17 cellular contexts compared by ENCODE assay signal in genomic region chr1:204278973-204279372, GRCh38.
"Had no signal": no experiment of that assay in that cellular context is flagged by ENCODE, and none has a peak within 500 bp of the region (broad histone marks: within the 10 kb centered on the region; RNA-seq: fewer than 3 reads in every experiment).

No MANE protein-coding gene starts in this region.

- H3K9me3 ChIP-seq: heart left ventricle, left lung, pancreas, tibial artery had no signal

- H3K4me1 Mint-ChIP-seq: activated CD4-positive, alpha-beta T cell treated with anti-CD3 and anti-CD28 coated beads, Interleukin-2, amount 10 ng/mL, durations not matched to agents 7 days and 5 days; activated T-helper 17 cell treated with anti-CD3 and anti-CD28 coated beads, Interleukin-2, amount 50 U/mL, for 72 hours; memory B cell; T-cell had no signal

- DNase-seq: activated CD4-positive, alpha-beta T cell treated with anti-CD3 and anti-CD28 coated beads, Interleukin-2, amount 10 ng/mL, durations not matched to agents 7 days and 5 days; activated CD4-positive, CD25-positive, alpha-beta regulatory T cell; activated naive CD4-positive, alpha-beta T cell treated with anti-CD3 and anti-CD28 coated beads for 36 hours; activated T-cell treated with anti-CD3 and anti-CD28 coated beads for 4 hours; central memory CD4-positive, alpha-beta T cell; effector CD8-positive, alpha-beta T cell; heart left ventricle; islet precursor cell; left lung; pancreas; retina; T-cell; tibial artery had no signal

- H3K27ac Mint-ChIP-seq: activated CD4-positive, alpha-beta T cell treated with anti-CD3 and anti-CD28 coated beads, Interleukin-2, amount 10 ng/mL, durations not matched to agents 7 days and 5 days; activated naive CD4-positive, alpha-beta T cell treated with anti-CD3 and anti-CD28 coated beads for 36 hours; activated T-helper 17 cell treated with anti-CD3 and anti-CD28 coated beads, Interleukin-2, amount 50 U/mL, for 72 hours; memory B cell; T-cell had no signal

- H3K36me3 ChIP-seq: left lung, pancreas had no signal

- H3K27ac ChIP-seq: coronary artery, heart left ventricle, left lung, skin epidermis, tibial artery had no signal

- H3K36me3 Mint-ChIP-seq: memory B cell, T-cell had no signal

- ATAC-seq: activated T-helper 17 cell treated with anti-CD3 and anti-CD28 coated beads, Interleukin-2, amount 50 U/mL, for 72 hours; heart left ventricle; left lung; T-cell had no signal

- H3K4me3 ChIP-seq: coronary artery, heart left ventricle, left lung, pancreas, skin epidermis, tibial artery had no signal

- H3K4me3 Mint-ChIP-seq: activated CD4-positive, alpha-beta T cell treated with anti-CD3 and anti-CD28 coated beads, Interleukin-2, amount 10 ng/mL, durations not matched to agents 7 days and 5 days; activated naive CD4-positive, alpha-beta T cell treated with anti-CD3 and anti-CD28 coated beads for 36 hours; activated T-helper 17 cell treated with anti-CD3 and anti-CD28 coated beads, Interleukin-2, amount 50 U/mL, for 72 hours; memory B cell; T-cell had no signal

- H3K9me3 Mint-ChIP-seq: activated CD4-positive, alpha-beta T cell treated with anti-CD3 and anti-CD28 coated beads, Interleukin-2, amount 10 ng/mL, durations not matched to agents 7 days and 5 days; activated naive CD4-positive, alpha-beta T cell treated with anti-CD3 and anti-CD28 coated beads for 36 hours; activated T-helper 17 cell treated with anti-CD3 and anti-CD28 coated beads, Interleukin-2, amount 50 U/mL, for 72 hours; memory B cell; T-cell had no signal

- H3K27me3 ChIP-seq: heart left ventricle, pancreas had no signal
